ENCODE assay signal across 1 cellular context in genomic region chr2:213249502-213249901, GRCh38.
TF ChIP-seq lines count a peak whose summit lies in the region.

No MANE protein-coding gene starts in this region.

TF ChIP-seq in HepG2, 621 proteins besides CTCF, POLR2A, EP300 and RAD21:
- no peak for TF ChIP-seq MEIS2 (CRISPR knock-in tag; IDR thresholded peaks at IDR 0.05)
- TF ChIP-seq ZNF232 (CRISPR knock-in tag; IDR thresholded peaks at IDR 0.05; ENCODE audit: borderline replicate concordance), result no peak
- no peak for TF ChIP-seq ZNF747 (CRISPR knock-in tag; IDR thresholded peaks at IDR 0.05; ENCODE audit: borderline replicate concordance)
- no peak for TF ChIP-seq ZBTB38 (CRISPR knock-in tag; IDR thresholded peaks at IDR 0.05)
- no peak for TF ChIP-seq ZNF770 (CRISPR knock-in tag; IDR thresholded peaks at IDR 0.05)
- no peak for TF ChIP-seq JARID2 (CRISPR knock-in tag; IDR thresholded peaks at IDR 0.05; ENCODE audit: insufficient replicate concordance)
